ENCODE assay signal across 23 cellular contexts in genomic region chr4:23297327-23297726, GRCh38.
"Had no signal": no experiment of that assay in that cellular context is flagged by ENCODE, and none has a peak within 500 bp of the region (broad histone marks: within the 10 kb centered on the region; RNA-seq: fewer than 3 reads in every experiment).

No MANE protein-coding gene starts in this region.

- H3K27me3 Mint-ChIP-seq: activated CD4-positive, alpha-beta T cell treated with anti-CD3 and anti-CD28 coated beads, Interleukin-2, amount 10 ng/mL, durations not matched to agents 24 days and 14 days; activated T-cell treated with anti-CD3 and anti-CD28 coated beads, Interleukin-2, amount 50 U/mL, for 24 hours; central memory CD8-positive, alpha-beta T cell; naive B cell; type B pancreatic cell had no signal

- H3K4me1 Mint-ChIP-seq: central memory CD8-positive, alpha-beta T cell; naive B cell; stimulated activated effector memory CD8-positive, alpha-beta T cell treated with anti-CD3 and anti-CD28 coated beads, Interleukin-12 subunit alpha, Interleukin-12 subunit beta, amount 100 ng/mL, for 72 hours had no signal

- FAIRE-seq: endometrium, frontal cortex, pancreas, TTC549 had no signal

- H3K27ac Mint-ChIP-seq: activated CD4-positive, alpha-beta T cell treated with anti-CD3 and anti-CD28 coated beads, Interleukin-2, amount 10 ng/mL, durations not matched to agents 24 days and 14 days; activated CD8-positive, alpha-beta T cell treated with anti-CD3 and anti-CD28 coated beads, Interleukin-2, amount 10 ng/mL, durations not matched to agents 7 days and 5 days; activated T-cell treated with anti-CD3 and anti-CD28 coated beads, Interleukin-2, amount 50 U/mL, for 24 hours; activated T-helper 2 cell treated with anti-CD3 and anti-CD28 coated beads, Interferon-gamma antibody, Interleukin-2, Interleukin-4, amounts not matched to agents 10 μg/mL and 5 μg/mL and 100 μg/mL, durations not matched to agents 14 hours and 24 hours and 36 hours; naive B cell; stimulated activated effector memory CD8-positive, alpha-beta T cell treated with anti-CD3 and anti-CD28 coated beads, Interleukin-12 subunit alpha, Interleukin-12 subunit beta, amount 100 ng/mL, for 72 hours; T-helper 2 cell treated with Interferon-gamma antibody and Interleukin-4, amounts not matched to agents 5 μg/mL and 100 μg/mL, for 36 hours; type B pancreatic cell had no signal

- H3K27ac ChIP-seq: brain microvascular endothelial cell, colonic mucosa, pancreas, testis had no signal

- H3K4me2 ChIP-seq: smooth muscle cell had no signal

- H3K36me3 Mint-ChIP-seq: naive B cell; stimulated activated effector memory CD8-positive, alpha-beta T cell treated with anti-CD3 and anti-CD28 coated beads, Interleukin-12 subunit alpha, Interleukin-12 subunit beta, amount 100 ng/mL, for 72 hours; type B pancreatic cell had no signal

- DNase-seq: activated CD4-positive, alpha-beta T cell treated with anti-CD3 and anti-CD28 coated beads, Interleukin-2, amount 10 ng/mL, durations not matched to agents 24 days and 14 days; activated CD8-positive, alpha-beta T cell treated with anti-CD3 and anti-CD28 coated beads, Interleukin-2, amount 10 ng/mL, durations not matched to agents 7 days and 5 days; activated naive CD4-positive, alpha-beta T cell treated with anti-CD3 and anti-CD28 coated beads, Interleukin-2, amount 50 U/mL, for 16 hours; activated T-cell treated with anti-CD3 and anti-CD28 coated beads, Interleukin-2, amount 50 U/mL, for 24 hours; aorta; brain microvascular endothelial cell; colonic mucosa; erythroblast; left ventricle myocardium superior; naive B cell; pancreas; stimulated activated CD4-positive, alpha-beta T cell treated with anti-CD3 and anti-CD28 coated beads, Interleukin-4, amount 100 ng/mL, for 24 hours; testis had no signal

- H3K4me3 ChIP-seq: colonic mucosa, pancreas, smooth muscle cell, testis had no signal

- H3K27me3 ChIP-seq: brain microvascular endothelial cell, colonic mucosa, pancreas, testis had no signal

- H3K36me3 ChIP-seq: brain microvascular endothelial cell, colonic mucosa, pancreas had no signal

- H3K9me3 Mint-ChIP-seq: activated CD4-positive, alpha-beta T cell treated with anti-CD3 and anti-CD28 coated beads, Interleukin-2, amount 10 ng/mL, durations not matched to agents 24 days and 14 days; activated T-cell treated with anti-CD3 and anti-CD28 coated beads, Interleukin-2, amount 50 U/mL, for 24 hours; activated T-helper 2 cell treated with anti-CD3 and anti-CD28 coated beads, Interferon-gamma antibody, Interleukin-2, Interleukin-4, amounts not matched to agents 10 μg/mL and 5 μg/mL and 100 μg/mL, durations not matched to agents 14 hours and 24 hours and 36 hours; T-helper 2 cell treated with Interferon-gamma antibody and Interleukin-4, amounts not matched to agents 5 μg/mL and 100 μg/mL, for 36 hours had no signal

- H3K9me3 ChIP-seq: colonic mucosa, pancreas, testis had no signal

- H3K4me1 ChIP-seq: colonic mucosa, pancreas, testis had no signal

- ATAC-seq: activated CD8-positive, alpha-beta T cell treated with anti-CD3 and anti-CD28 coated beads, Interleukin-2, amount 10 ng/mL, durations not matched to agents 7 days and 5 days; left ventricle myocardium superior; pancreas; sciatic nerve; stimulated activated effector memory CD8-positive, alpha-beta T cell treated with anti-CD3 and anti-CD28 coated beads, Interleukin-12 subunit alpha, Interleukin-12 subunit beta, amount 100 ng/mL, for 72 hours had no signal

- H3K4me3 Mint-ChIP-seq: activated CD4-positive, alpha-beta T cell treated with anti-CD3 and anti-CD28 coated beads, Interleukin-2, amount 10 ng/mL, durations not matched to agents 24 days and 14 days; activated CD8-positive, alpha-beta T cell treated with anti-CD3 and anti-CD28 coated beads, Interleukin-2, amount 10 ng/mL, durations not matched to agents 7 days and 5 days; activated T-cell treated with anti-CD3 and anti-CD28 coated beads, Interleukin-2, amount 50 U/mL, for 24 hours; central memory CD8-positive, alpha-beta T cell; naive B cell; stimulated activated effector memory CD8-positive, alpha-beta T cell treated with anti-CD3 and anti-CD28 coated beads, Interleukin-12 subunit alpha, Interleukin-12 subunit beta, amount 100 ng/mL, for 72 hours; T-helper 2 cell treated with Interferon-gamma antibody and Interleukin-4, amounts not matched to agents 5 μg/mL and 100 μg/mL, for 36 hours; type B pancreatic cell had no signal
